ENCODE assay signal across 21 cellular contexts in genomic region chr4:59598233-59598618, GRCh38.
"Had no signal": no experiment of that assay in that cellular context is flagged by ENCODE, and none has a peak within 500 bp of the region (broad histone marks: within the 10 kb centered on the region; RNA-seq: fewer than 3 reads in every experiment).

No MANE protein-coding gene starts in this region.

- H3K9me3 ChIP-seq: adrenal gland, esophagus muscularis mucosa, left ventricle myocardium inferior, ovary, tibial artery, uterus had no signal

- DNase-seq: activated CD4-positive, alpha-beta T cell treated with anti-CD3 and anti-CD28 coated beads, Interleukin-2, amount 10 ng/mL, durations not matched to agents 24 days and 14 days; activated CD4-positive, CD25-positive, alpha-beta regulatory T cell; activated CD8-positive, alpha-beta T cell treated with anti-CD3 and anti-CD28 coated beads, Interleukin-2, amount 10 ng/mL, durations not matched to agents 7 days and 5 days; activated effector memory CD4-positive, alpha-beta T cell treated with anti-CD3 and anti-CD28 coated beads, Interleukin-2, amount 50 U/mL, for 16 hours; activated T-cell treated with anti-CD3 and anti-CD28 coated beads, Interleukin-2, amount 50 U/mL, for 72 hours; adrenal gland; central memory CD4-positive, alpha-beta T cell; cortex of kidney; effector CD4-positive, alpha-beta T cell; glutamatergic neuron; left ventricle myocardium inferior; naive thymus-derived CD4-positive, alpha-beta T cell; ovary; Right ventricle myocardium superior; stimulated activated CD4-positive, alpha-beta T cell treated with anti-CD3 and anti-CD28 coated beads, Interleukin-4, amount 100 ng/mL, for 4 hours; tibial artery; uterus had no signal

- H3K27ac ChIP-seq: adrenal gland, esophagus muscularis mucosa, left ventricle myocardium inferior, ovary, SK-N-MC, tibial artery, uterus had no signal

- H3K4me1 ChIP-seq: adrenal gland, esophagus muscularis mucosa, left ventricle myocardium inferior, tibial artery, uterus had no signal

- H3K27me3 ChIP-seq: adrenal gland, esophagus muscularis mucosa, ovary, tibial artery, uterus had no signal

- H3K36me3 ChIP-seq: adrenal gland, esophagus muscularis mucosa, left ventricle myocardium inferior, ovary, tibial artery, uterus had no signal

- ATAC-seq: activated CD8-positive, alpha-beta T cell treated with anti-CD3 and anti-CD28 coated beads, Interleukin-2, amount 10 ng/mL, durations not matched to agents 7 days and 5 days; activated T-cell treated with anti-CD3 and anti-CD28 coated beads, Interleukin-2, amount 50 U/mL, for 72 hours; naive thymus-derived CD4-positive, alpha-beta T cell; sciatic nerve; stimulated activated memory B cell treated with anti-CD40 and anti-IgM and Interleukin-4, amounts not matched to agents 10 μg/mL and 1 μg/mL and 100 μg/mL, for 72 hours had no signal

- H3K4me3 ChIP-seq: adrenal gland, esophagus muscularis mucosa, left ventricle myocardium inferior, ovary, SK-N-MC, tibial artery, uterus had no signal
